ENCODE assay signal across 12 cellular contexts in genomic region chr7:142413280-142414000, GRCh38.
"Had no signal": no experiment of that assay in that cellular context is flagged by ENCODE, and none has a peak within 500 bp of the region (broad histone marks: within the 10 kb centered on the region; RNA-seq: fewer than 3 reads in every experiment).

No MANE protein-coding gene starts in this region.

- H3K4me1 ChIP-seq: pancreas, thyroid gland had no signal

- H3K4me3 Mint-ChIP-seq: activated CD4-positive, alpha-beta T cell treated with anti-CD3 and anti-CD28 coated beads, Interleukin-2, amount 10 ng/mL, durations not matched to agents 7 days and 5 days; activated naive CD4-positive, alpha-beta T cell treated with anti-CD3 and anti-CD28 coated beads for 36 hours; activated naive CD8-positive, alpha-beta T cell treated with anti-CD3 and anti-CD28 coated beads, Interleukin-2, amount 50 U/mL, for 24 hours; stimulated activated naive B cell treated with anti-CD40 and anti-IgM and Interleukin-4, amounts not matched to agents 10 μg/mL and 1 μg/mL and 100 μg/mL, for 72 hours; WTC11 had no signal

- H3K27ac Mint-ChIP-seq: activated CD4-positive, alpha-beta T cell treated with anti-CD3 and anti-CD28 coated beads, Interleukin-2, amount 10 ng/mL, durations not matched to agents 7 days and 5 days; activated naive CD4-positive, alpha-beta T cell treated with anti-CD3 and anti-CD28 coated beads for 36 hours; activated naive CD8-positive, alpha-beta T cell treated with anti-CD3 and anti-CD28 coated beads, Interleukin-2, amount 50 U/mL, for 24 hours; activated T-helper 2 cell treated with anti-CD3 and anti-CD28 coated beads, Interferon-gamma antibody, Interleukin-2, Interleukin-4, amounts not matched to agents 10 μg/mL and 5 μg/mL and 100 μg/mL, durations not matched to agents 14 hours and 24 hours and 36 hours; stimulated activated naive B cell treated with anti-CD40 and anti-IgM and Interleukin-4, amounts not matched to agents 10 μg/mL and 1 μg/mL and 100 μg/mL, for 72 hours; WTC11 had no signal

- H3K4me3 ChIP-seq: hepatocyte, pancreas, thyroid gland had no signal

- H3K9me3 Mint-ChIP-seq: activated CD4-positive, alpha-beta T cell treated with anti-CD3 and anti-CD28 coated beads, Interleukin-2, amount 10 ng/mL, durations not matched to agents 7 days and 5 days; activated naive CD4-positive, alpha-beta T cell treated with anti-CD3 and anti-CD28 coated beads for 36 hours; activated naive CD8-positive, alpha-beta T cell treated with anti-CD3 and anti-CD28 coated beads, Interleukin-2, amount 50 U/mL, for 24 hours; activated T-helper 2 cell treated with anti-CD3 and anti-CD28 coated beads, Interferon-gamma antibody, Interleukin-2, Interleukin-4, amounts not matched to agents 10 μg/mL and 5 μg/mL and 100 μg/mL, durations not matched to agents 14 hours and 24 hours and 36 hours; naive thymus-derived CD8-positive, alpha-beta T cell; stimulated activated naive B cell treated with anti-CD40 and anti-IgM and Interleukin-4, amounts not matched to agents 10 μg/mL and 1 μg/mL and 100 μg/mL, for 72 hours; WTC11 had no signal

- H3K9me3 ChIP-seq: pancreas, thyroid gland had no signal

- H3K4me2 ChIP-seq: hepatocyte had no signal

- H3K36me3 Mint-ChIP-seq: naive thymus-derived CD8-positive, alpha-beta T cell; stimulated activated naive B cell treated with anti-CD40 and anti-IgM and Interleukin-4, amounts not matched to agents 10 μg/mL and 1 μg/mL and 100 μg/mL, for 72 hours; WTC11 had no signal

- H3K27me3 ChIP-seq: hepatocyte, pancreas, thyroid gland had no signal

- H3K36me3 ChIP-seq: pancreas, thyroid gland had no signal

- H3K27ac ChIP-seq: hepatocyte, pancreas, thyroid gland had no signal

- H3K27me3 Mint-ChIP-seq: activated CD4-positive, alpha-beta T cell treated with anti-CD3 and anti-CD28 coated beads, Interleukin-2, amount 10 ng/mL, durations not matched to agents 7 days and 5 days; activated naive CD8-positive, alpha-beta T cell treated with anti-CD3 and anti-CD28 coated beads, Interleukin-2, amount 50 U/mL, for 24 hours; stimulated activated naive B cell treated with anti-CD40 and anti-IgM and Interleukin-4, amounts not matched to agents 10 μg/mL and 1 μg/mL and 100 μg/mL, for 72 hours had no signal

- H3K4me1 Mint-ChIP-seq: stimulated activated naive B cell treated with anti-CD40 and anti-IgM and Interleukin-4, amounts not matched to agents 10 μg/mL and 1 μg/mL and 100 μg/mL, for 72 hours had no signal

- H3K79me2 ChIP-seq: hepatocyte had no signal

- DNase-seq: activated naive CD8-positive, alpha-beta T cell treated with anti-CD3 and anti-CD28 coated beads, Interleukin-2, amount 50 U/mL, for 24 hours; aorta; cerebellar nuclear complex; stimulated activated naive B cell treated with anti-CD40 and anti-IgM and Interleukin-4, amounts not matched to agents 10 μg/mL and 1 μg/mL and 100 μg/mL, for 72 hours; thyroid gland had no signal
